Comparison of ENCODE assay signal across 9 cellular contexts in the genomic region with DNA sequence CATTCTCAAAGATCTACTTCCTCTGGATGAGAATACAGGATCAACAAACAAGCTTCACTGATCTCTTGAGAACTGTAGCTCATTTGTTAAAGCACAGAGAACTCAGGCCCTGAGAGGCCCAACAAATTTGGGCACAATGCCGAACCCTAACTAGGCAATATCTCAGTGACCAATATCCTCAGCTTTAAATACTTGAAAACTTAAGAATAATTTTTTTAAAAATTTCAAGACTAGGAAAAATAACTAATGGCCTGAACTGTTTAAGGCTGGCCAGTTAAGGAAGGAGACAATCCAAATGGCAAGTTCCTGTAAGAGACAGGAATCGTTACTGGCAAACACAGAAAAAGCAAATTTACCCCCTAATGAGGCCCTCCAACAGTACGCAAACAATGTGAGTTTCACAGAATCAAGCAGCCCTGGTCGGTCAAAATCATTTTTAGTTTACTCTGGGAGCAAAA. TPM values are rescaled to one million over a fixed set of nuclear protein-coding genes. Genes with fewer than 3 reads are reported as not detected.
DNase-seq lines count a peak whose midpoint lies in the region; ATAC-seq and TF ChIP-seq lines count a peak whose summit lies in the region.
"Had no signal": no experiment of that assay in that cellular context is flagged by ENCODE, and none has a peak within 500 bp of the region (broad histone marks: within the 10 kb centered on the region; RNA-seq: fewer than 3 reads in every experiment).

No MANE protein-coding gene starts in this region.

- H3K4me1 ChIP-seq in A673 (ENCODE audit: insufficient read depth, low read length, poor library complexity, severe bottlenecking) (peaks cover 39% of the 10 kb centered on the region), Panc1 (ENCODE audit: control insufficient read depth, insufficient read depth, low read length) (peaks cover 42% of the 10 kb centered on the region)

- peak overlapping the region; percentile 98 for H3K27ac Mint-ChIP-seq in nephron progenitor cell

- in situ Hi-C loops in Panc1 (cut with HindIII; ENCODE audit: low pct_unique_long_range_greater_than_20kb, low sequenced_read_pairs) = no loop called here
- in situ Hi-C loops in KBM-7 (cut with MboI; ENCODE audit: low pct_unique_long_range_greater_than_20kb, low sequenced_read_pairs) = no loop called here

- H3K27me3 ChIP-seq in A673 (replicated peaks; ENCODE audit: insufficient read depth, low read depth, low read length, poor library complexity) = no peaks in the 10 kb centered on the region
- no peaks in the 10 kb centered on the region for H3K27me3 ChIP-seq in Panc1 (ENCODE audit: control insufficient read depth, insufficient read depth, low read length)

- POLR2A ChIA-PET in A673 (lab: Charles Lee; ENCODE audit: low non-redundant PET) = no interaction called here
- POLR2A ChIA-PET in Panc1 (lab: Charles Lee) = interaction anchor here (0.6 kb wide), 2 partner anchors 17 to 197 kb away, joined by 3 read pairs; no protein-coding TSS in a partner anchor

- BruUV-seq in A673 (replicated peaks; lab: Mats Ljungman, UMichigan) (no TSS peak), Panc1 (replicated peaks; lab: Mats Ljungman, UMichigan) (no TSS peak)

- DNase-seq in A673 (ENCODE audit: low spot score) (peak; percentile 59), Panc1 (ENCODE audit: low read depth, low spot score) (no peak), fibroblast of peridontal ligament (ENCODE audit: extremely low read depth) (peak; percentile 49), nephron progenitor cell (no peak), NCI-H1436 (lab: John Stamatoyannopoulos, UW) (no peak), KBM-7 (no peak)
- DNase-seq: NCI-H524 treated with DMSO at 0.1 percent for 48 hours had no signal

- peaks cover 9% of the 10 kb centered on the region for H3K9me3 Mint-ChIP-seq in nephron progenitor cell

- H3K27me3 Mint-ChIP-seq in nephron progenitor cell (ENCODE audit: low read depth, poor library complexity) = no peaks in the 10 kb centered on the region

- H3K36me3 ChIP-seq in A673 (ENCODE audit: insufficient read depth, low read length, poor library complexity, severe bottlenecking) (no peaks in the 10 kb centered on the region), Panc1 (ENCODE audit: control insufficient read depth, insufficient read depth, low read length) (peaks cover 35% of the 10 kb centered on the region)

- H3K9me3 ChIP-seq in A673 (ENCODE audit: low read depth, low read length, poor library complexity, severe bottlenecking) = no peaks in the 10 kb centered on the region
- H3K9me3 ChIP-seq in Panc1 (ENCODE audit: control insufficient read depth, insufficient read depth, low read depth, low read length) = no peaks in the 10 kb centered on the region

- H3K4me3 ChIP-seq in A673 (ENCODE audit: low read depth, low read length, poor library complexity, severe bottlenecking) (peak overlapping the region; percentile 34), Panc1 (ENCODE audit: low read depth in 2 of 2, low read length in 2 of 2) (peak overlapping the region in 1 of 2 experiments; percentile 17; a peak in 3 of 4 replicates)

- intact Hi-C loops in A673 (cut with micrococcal nuclease; ENCODE audit: unreplicated experiment) = no loop called here
- intact Hi-C loops in Panc1 (cut with micrococcal nuclease; ENCODE audit: unreplicated experiment) = no loop called here

- H3K4me1 Mint-ChIP-seq in nephron progenitor cell = peaks cover 36% of the 10 kb centered on the region

- peaks cover 54% of the 10 kb centered on the region for H3K36me3 Mint-ChIP-seq in nephron progenitor cell (ENCODE audit: low read depth)

- ATAC-seq in Panc1 (peak; percentile 64), HG03442 (IDR thresholded peaks at IDR 0.05; ENCODE audit: unreplicated experiment) (no peak), GM18502 (IDR thresholded peaks at IDR 0.05; ENCODE audit: poor library complexity, unreplicated experiment) (no peak)

- H3K27ac ChIP-seq in A673 (ENCODE audit: low read depth, low read length, poor library complexity, severe bottlenecking) = peak overlapping the region; percentile 86
- peak overlapping the region; percentile 88 for H3K27ac ChIP-seq in Panc1 (ENCODE audit: low read length)

- no peak for TF ChIP-seq CTCF in A673 (conservative IDR thresholded peaks at IDR 0.05; ENCODE audit: low read depth, low read length)
- no peak for TF ChIP-seq CTCF in Panc1 (IDR thresholded peaks at IDR 0.05)
- TF ChIP-seq CTCF in nephron progenitor cell (IDR thresholded peaks at IDR 0.05) = no peak

- CTCF ChIA-PET in A673 (lab: Charles Lee) (no interaction called here), Panc1 (lab: Charles Lee) (no interaction called here)

- peak overlapping the region; percentile 70 for H3K4me3 Mint-ChIP-seq in nephron progenitor cell

RNA-seq across cellular contexts. Expression of a gene that starts 39.7 kb away (rescaled TPM):
- total RNA-seq in A673 (2021) = 60.0 and 61.8 TPM in 2 replicates
- 150 TPM for total RNA-seq in Panc1 (2021; ENCODE audit: unreplicated experiment)
- polyA plus RNA-seq in Panc1 (2012; ENCODE audit: insufficient read length) = 85.3 TPM

Comparison
In these comparisons a context has a peak if more than half of its experiments do, and no peak if none do; other contexts are left out.
1. DNase-seq: peak in A673 (single experiment) and fibroblast of peridontal ligament (single experiment); none in Panc1 (single experiment), nephron progenitor cell (single experiment), NCI-H1436 (single experiment) and KBM-7 (single experiment).